In the genomic region with DNA sequence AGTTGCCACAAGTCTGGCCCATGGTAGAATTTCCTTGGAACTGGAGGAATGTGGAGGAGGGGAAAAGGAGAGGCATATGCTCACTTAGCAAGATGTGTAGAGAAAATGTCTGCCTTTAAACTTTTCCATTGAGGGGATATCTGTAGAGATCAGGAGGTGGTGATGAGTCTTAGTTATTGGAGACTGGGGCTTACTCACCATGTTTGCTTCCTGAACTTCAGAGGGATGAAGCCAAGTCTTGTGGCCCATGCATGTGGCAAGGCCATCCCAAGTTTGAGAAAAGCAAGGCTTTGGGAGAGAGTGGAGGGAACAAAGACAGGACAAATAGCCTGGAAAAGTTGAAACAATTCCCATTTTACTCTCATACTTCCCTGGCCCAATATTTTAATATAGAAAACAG, we compare ENCODE assay signal across 17 cellular contexts.
"Had no signal": no experiment of that assay in that cellular context is flagged by ENCODE, and none has a peak within 500 bp of the region (broad histone marks: within the 10 kb centered on the region; RNA-seq: fewer than 3 reads in every experiment).

No MANE protein-coding gene starts in this region.

- FAIRE-seq: pancreas, TTC549 had no signal

- DNase-seq: activated CD4-positive, alpha-beta T cell treated with anti-CD3 and anti-CD28 coated beads, Interleukin-2, amount 10 ng/mL, durations not matched to agents 24 days and 14 days; activated CD4-positive, CD25-positive, alpha-beta regulatory T cell; activated naive CD4-positive, alpha-beta T cell; activated naive CD8-positive, alpha-beta T cell treated with anti-CD3 and anti-CD28 coated beads, Interleukin-2, amount 10 ng/mL, durations not matched to agents 7 days and 5 days; aorta; effector memory CD8-positive, alpha-beta T cell; erythroblast; glutamatergic neuron; left cardiac atrium; lower lobe of right lung; pancreas; sigmoid colon; stimulated activated CD4-positive, alpha-beta T cell treated with anti-CD3 and anti-CD28 coated beads, Interleukin-2, amount 100 ng/mL, for 24 hours; SW 1271 had no signal

- H3K27ac ChIP-seq: breast epithelium, lower lobe of right lung, pancreas, sigmoid colon had no signal

- H3K4me1 ChIP-seq: breast epithelium had no signal

- H3K27me3 ChIP-seq: breast epithelium, pancreas, sigmoid colon had no signal

- H3K9me3 ChIP-seq: breast epithelium, lower lobe of right lung, pancreas, sigmoid colon had no signal

- H3K36me3 ChIP-seq: breast epithelium, lower lobe of right lung, pancreas, sigmoid colon had no signal

- H3K4me3 ChIP-seq: breast epithelium, lower lobe of right lung, pancreas, sigmoid colon had no signal

- ATAC-seq: effector memory CD8-positive, alpha-beta T cell; left cardiac atrium; lower lobe of right lung; pancreas; stimulated activated memory B cell treated with anti-CD40 and anti-IgM and Interleukin-4, amounts not matched to agents 10 μg/mL and 1 μg/mL and 100 μg/mL, for 72 hours had no signal
